In the genomic region with DNA sequence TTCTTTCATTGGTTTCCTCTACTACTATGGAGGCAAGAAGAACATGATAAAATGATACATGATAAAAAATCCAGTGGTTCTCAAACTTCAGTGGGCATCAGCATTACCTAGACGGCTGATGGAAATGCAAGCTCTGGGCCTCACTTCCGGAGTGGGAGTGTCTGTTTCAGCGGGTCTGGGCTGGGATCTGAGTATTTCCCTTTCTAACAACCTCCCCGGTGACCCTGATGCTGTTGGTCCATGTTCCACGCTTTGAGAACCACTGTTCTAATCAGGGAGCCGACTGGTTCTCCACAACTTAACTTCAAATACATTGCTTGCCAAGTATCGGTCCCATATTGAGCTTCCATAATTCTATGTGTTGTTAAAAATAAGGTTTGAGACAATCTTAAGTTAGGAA, we compare ENCODE assay signal across 13 cellular contexts.
DNase-seq lines count a peak whose midpoint lies in the region; ATAC-seq and TF ChIP-seq lines count a peak whose summit lies in the region.
"Had no signal": no experiment of that assay in that cellular context is flagged by ENCODE, and none has a peak within 500 bp of the region (broad histone marks: within the 10 kb centered on the region; RNA-seq: fewer than 3 reads in every experiment).

No MANE protein-coding gene starts in this region.

- DNase-seq in GM23338 (ENCODE audit: low spot score) (peak; percentile 27), endodermal cell (peak; percentile 56), iPS-NIHi7 (ENCODE audit: extremely low spot score) (peak; percentile 16), cortex of kidney (lab: John Stamatoyannopoulos, UW) (no peak), glutamatergic neuron (no peak), mesenchymal stem cell (no peak)
- DNase-seq: C1 segment of cervical spinal cord; CD4-positive, alpha-beta T cell; DMS79 had no signal

- H3K9ac ChIP-seq in HUES64 (ENCODE audit: low read depth, low read length) = no peak overlapping the region
- no peak overlapping the region for H3K9ac ChIP-seq in endodermal cell (ENCODE audit: extremely low read depth, low read length, poor library complexity, severe bottlenecking)
- H3K9ac ChIP-seq in mesenchymal stem cell (ENCODE audit: low read length) = no peak overlapping the region

- no peaks in the 10 kb centered on the region for H3K79me2 ChIP-seq in GM23338 (replicated peaks; ENCODE audit: insufficient read depth)

- peaks cover 42% of the 10 kb centered on the region for H3K4me1 Mint-ChIP-seq in GM23338
- H3K4me1 Mint-ChIP-seq in endodermal cell = peaks cover 33% of the 10 kb centered on the region
- H3K4me1 Mint-ChIP-seq in glutamatergic neuron (ENCODE audit: low read depth, unreplicated experiment) = no peaks in the 10 kb centered on the region
- H3K4me1 Mint-ChIP-seq: B cell had no signal

- H3K14ac ChIP-seq in mesenchymal stem cell (ENCODE audit: low read length in 2 of 2) = no peak overlapping the region

- H2BK12ac ChIP-seq in mesenchymal stem cell (ENCODE audit: low read length in 2 of 2) = no peak overlapping the region

- H3K4me3 ChIP-seq in GM23338 (no peak overlapping the region), HUES64 (ENCODE audit: low read length) (no peak overlapping the region), endodermal cell (ENCODE audit: low read length) (no peak overlapping the region), mesenchymal stem cell (ENCODE audit: insufficient read depth in 1 of 2, low read depth in 1 of 2, low read length in 2 of 2) (no peak overlapping the region)

- no peak overlapping the region for H2AK5ac ChIP-seq in mesenchymal stem cell (ENCODE audit: low read length, severe bottlenecking)

- H2BK5ac ChIP-seq in mesenchymal stem cell (ENCODE audit: low read depth, low read length, poor library complexity, severe bottlenecking) = no peak overlapping the region

- H3K4me1 ChIP-seq in GM23338 (ENCODE audit: insufficient read depth) (peaks cover 36% of the 10 kb centered on the region), HUES64 (ENCODE audit: insufficient read depth, low read length) (peaks cover 36% of the 10 kb centered on the region), endodermal cell (ENCODE audit: control insufficient read depth, insufficient read depth, low read length) (peaks cover 6% of the 10 kb centered on the region), mesenchymal stem cell (ENCODE audit: control insufficient read depth, insufficient read depth, low read depth, low read length) (peaks cover 1% of the 10 kb centered on the region)

- H3K36me3 Mint-ChIP-seq in GM23338 (ENCODE audit: low read depth) (peaks cover 42% of the 10 kb centered on the region), endodermal cell (ENCODE audit: low read depth) (peaks cover 9% of the 10 kb centered on the region), glutamatergic neuron (ENCODE audit: unreplicated experiment) (no peaks in the 10 kb centered on the region)

- WGBS in HUES64 = 53% methylated on average over 7 of the region's 7 CpGs
- WGBS in endodermal cell (ENCODE audit: insufficient coverage in 1 of 2, insufficient read length in 1 of 2), 2 experiments = 69 to 70% methylated on average over 5 to 7 of the region's 7 CpGs
- WGBS in mesenchymal stem cell = 35% methylated on average over 3 of the region's 7 CpGs

- H2BK15ac ChIP-seq in mesenchymal stem cell (ENCODE audit: low read depth, poor library complexity, severe bottlenecking) = no peak overlapping the region

- H2BK120ac ChIP-seq in mesenchymal stem cell (ENCODE audit: low read depth, low read length) = no peak overlapping the region

- H3K4me2 ChIP-seq in GM23338 = peak overlapping the region; percentile 53
- no peak overlapping the region for H3K4me2 ChIP-seq in mesenchymal stem cell (ENCODE audit: low read length, poor library complexity, severe bottlenecking)

- no peaks in the 10 kb centered on the region for H4K20me1 ChIP-seq in GM23338 (replicated peaks; ENCODE audit: insufficient read depth)

- H2AFZ ChIP-seq in GM23338 (no peak overlapping the region), mesenchymal stem cell (ENCODE audit: low read depth, low read length) (no peak overlapping the region)

- H3K27me3 ChIP-seq in GM23338 (ENCODE audit: insufficient read depth) = no peaks in the 10 kb centered on the region
- H3K27me3 ChIP-seq in HUES64 (ENCODE audit: insufficient read depth, low read length) = no peaks in the 10 kb centered on the region
- no peaks in the 10 kb centered on the region for H3K27me3 ChIP-seq in endodermal cell (ENCODE audit: control insufficient read depth, insufficient read depth, low read length, poor library complexity, severe bottlenecking)
- H3K27me3 ChIP-seq in mesenchymal stem cell (ENCODE audit: control insufficient read depth in 1 of 2, insufficient read depth in 1 of 2, low read length in 2 of 2) = no peaks in the 10 kb centered on the region

- ATAC-seq in GM23338 (peak; percentile 56), GM21423 (IDR thresholded peaks at IDR 0.05; ENCODE audit: unreplicated experiment) (no peak)
- ATAC-seq: HepG2 had no signal

- TF ChIP-seq CTCF in GM23338 (conservative IDR thresholded peaks at IDR 0.05; ENCODE audit: low read depth in 2 of 2) (no peak), endodermal cell (conservative IDR thresholded peaks at IDR 0.05) (no peak), glutamatergic neuron (IDR thresholded peaks at IDR 0.05; ENCODE audit: partially characterized antibody, unreplicated experiment) (no peak)

- H3K4ac ChIP-seq in mesenchymal stem cell (ENCODE audit: low read depth in 1 of 2, low read length in 2 of 2) = no peak overlapping the region

- H3K18ac ChIP-seq in mesenchymal stem cell (ENCODE audit: low read depth in 1 of 2, low read length in 2 of 2) = no peak overlapping the region

- H3K23ac ChIP-seq in mesenchymal stem cell (ENCODE audit: low read length in 2 of 2) = no peak overlapping the region

- peak overlapping the region; percentile 61; the same call in 1 of the 2 replicates for H3K27ac Mint-ChIP-seq in GM23338
- H3K27ac Mint-ChIP-seq in endodermal cell = no peak overlapping the region
- no peak overlapping the region for H3K27ac Mint-ChIP-seq in glutamatergic neuron (ENCODE audit: unreplicated experiment)
- H3K27ac Mint-ChIP-seq: B cell; CD4-positive, alpha-beta T cell had no signal

- no peaks in the 10 kb centered on the region for H3K36me3 ChIP-seq in GM23338 (ENCODE audit: insufficient read depth)
- no peaks in the 10 kb centered on the region for H3K36me3 ChIP-seq in HUES64 (ENCODE audit: insufficient read depth, low read length)
- no peaks in the 10 kb centered on the region for H3K36me3 ChIP-seq in endodermal cell (ENCODE audit: control insufficient read depth, insufficient read depth, low read length)
- no peaks in the 10 kb centered on the region for H3K36me3 ChIP-seq in mesenchymal stem cell (ENCODE audit: control insufficient read depth in 1 of 2, insufficient read depth in 2 of 2, low read depth in 1 of 2, low read length in 2 of 2)

- peaks cover 5% of the 10 kb centered on the region for H3K27me3 Mint-ChIP-seq in GM23338 (ENCODE audit: insufficient read depth, low read depth, poor library complexity)
- H3K27me3 Mint-ChIP-seq in endodermal cell (ENCODE audit: insufficient read depth) = peaks cover 4% of the 10 kb centered on the region
- H3K27me3 Mint-ChIP-seq in glutamatergic neuron (ENCODE audit: unreplicated experiment) = no peaks in the 10 kb centered on the region
- H3K27me3 Mint-ChIP-seq: B cell; CD4-positive, alpha-beta T cell had no signal

- H3K4me3 Mint-ChIP-seq in GM23338 (no peak overlapping the region), endodermal cell (no peak overlapping the region), glutamatergic neuron (ENCODE audit: unreplicated experiment) (no peak overlapping the region)
- H3K4me3 Mint-ChIP-seq: B cell; CD4-positive, alpha-beta T cell had no signal

- peaks cover 45% of the 10 kb centered on the region for H3K9me3 Mint-ChIP-seq in GM23338
- H3K9me3 Mint-ChIP-seq in endodermal cell = peaks cover 29% of the 10 kb centered on the region
- peaks cover 4% of the 10 kb centered on the region for H3K9me3 Mint-ChIP-seq in glutamatergic neuron (ENCODE audit: unreplicated experiment)

- no peak overlapping the region for H4K91ac ChIP-seq in mesenchymal stem cell (ENCODE audit: low read length)

- H3K9me3 ChIP-seq in HUES64 (ENCODE audit: insufficient read depth, low read depth, low read length) (no peaks in the 10 kb centered on the region), endodermal cell (ENCODE audit: control insufficient read depth, low read length) (peaks cover 18% of the 10 kb centered on the region), mesenchymal stem cell (ENCODE audit: control insufficient read depth, low read length) (peaks cover 4% of the 10 kb centered on the region)

- H3K79me1 ChIP-seq in mesenchymal stem cell (replicated peaks; ENCODE audit: low read length, poor library complexity, severe bottlenecking) = no peaks in the 10 kb centered on the region

- no peaks in the 10 kb centered on the region for H3F3A ChIP-seq in GM23338 (replicated peaks; ENCODE audit: low read depth)

- H3K9me2 ChIP-seq in GM23338 (ENCODE audit: insufficient read depth) = peaks cover 16% of the 10 kb centered on the region; the same call in 1 of the 2 replicates

- H3K27ac ChIP-seq in GM23338 (ENCODE audit: low read depth) (peak overlapping the region; percentile 62; the same call in 1 of the 2 replicates), HUES64 (ENCODE audit: low read depth, low read length) (peak overlapping the region; percentile 78), endodermal cell (ENCODE audit: low read depth, low read length) (no peak overlapping the region), mesenchymal stem cell (ENCODE audit: low read length, poor library complexity, severe bottlenecking) (no peak overlapping the region)

- H4K8ac ChIP-seq in mesenchymal stem cell (ENCODE audit: low read length) = no peak overlapping the region

Comparison
In these comparisons a context has a peak if more than half of its experiments do, and no peak if none do; other contexts are left out.
1. DNase-seq: peak in GM23338 (single experiment), endodermal cell (single experiment) and iPS-NIHi7 (single experiment); none in cortex of kidney (single experiment), glutamatergic neuron (single experiment) and mesenchymal stem cell (single experiment).
2. H3K27ac ChIP-seq: peak in GM23338 (single experiment) and HUES64 (single experiment); none in endodermal cell (single experiment) and mesenchymal stem cell (single experiment).